Comparison of ENCODE assay signal across 16 cellular contexts in the genomic region with DNA sequence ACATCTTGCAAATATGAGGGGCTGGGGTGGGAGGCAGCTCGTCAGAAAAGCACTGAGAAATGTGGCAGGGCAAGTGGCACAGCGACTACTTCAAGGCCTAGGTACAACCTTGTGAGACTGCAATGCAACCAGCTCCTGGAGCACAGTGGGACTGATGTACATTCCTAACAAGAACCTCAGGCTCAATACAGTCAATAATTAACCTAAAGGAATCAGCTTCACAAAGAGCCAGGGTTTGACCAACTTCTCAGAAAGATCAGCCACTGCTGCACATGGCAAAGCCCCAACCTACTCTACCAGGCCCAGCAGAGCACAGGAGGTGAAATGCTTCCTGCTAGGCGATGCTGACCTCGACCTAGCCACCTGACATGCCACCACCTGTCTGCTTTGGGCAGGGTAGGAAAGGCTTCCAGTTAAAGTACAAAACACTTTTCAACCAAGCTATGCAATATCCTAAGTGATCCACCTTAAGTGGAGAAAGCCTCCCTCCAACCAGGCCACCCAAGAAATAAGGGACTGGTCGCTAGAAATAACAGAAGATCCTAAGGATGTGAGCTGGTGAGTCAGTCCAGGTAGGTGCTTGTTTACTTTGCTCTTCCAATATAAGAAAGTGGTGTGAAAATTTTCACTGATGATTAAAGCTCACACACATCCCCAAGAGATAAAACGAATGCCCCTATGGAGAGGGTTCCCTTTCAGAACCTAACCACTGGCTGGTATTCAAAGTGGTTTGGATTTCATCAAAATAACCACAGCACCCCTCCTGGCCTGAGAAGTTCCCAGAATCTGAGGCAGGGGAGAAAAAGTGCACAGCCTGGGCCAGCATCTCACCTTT.
DNase-seq lines count a peak whose midpoint lies in the region; ATAC-seq and TF ChIP-seq lines count a peak whose summit lies in the region.
"Had no signal": no experiment of that assay in that cellular context is flagged by ENCODE, and none has a peak within 500 bp of the region (broad histone marks: within the 10 kb centered on the region; RNA-seq: fewer than 3 reads in every experiment).

No MANE protein-coding gene starts in this region.

- no peaks in the 10 kb centered on the region for H3K36me3 Mint-ChIP-seq in nephron progenitor cell (ENCODE audit: low read depth)
- H3K36me3 Mint-ChIP-seq: activated naive CD8-positive, alpha-beta T cell treated with anti-CD3 and anti-CD28 coated beads, Interleukin-2, amount 10 ng/mL, durations not matched to agents 7 days and 5 days had no signal

- no peaks in the 10 kb centered on the region for H3K9me3 Mint-ChIP-seq in nephron progenitor cell
- H3K9me3 Mint-ChIP-seq: activated CD4-positive, alpha-beta memory T cell treated with anti-CD3 and anti-CD28 coated beads for 36 hours; activated naive CD8-positive, alpha-beta T cell treated with anti-CD3 and anti-CD28 coated beads, Interleukin-2, amount 10 ng/mL, durations not matched to agents 7 days and 5 days; stimulated activated naive CD8-positive, alpha-beta T cell treated with anti-CD3 and anti-CD28 coated beads, Interleukin-15, Interleukin-2, amounts not matched to agents 100 ng/mL and 50 ng/mL, for 24 hours had no signal

- no peak for TF ChIP-seq CTCF in nephron progenitor cell (IDR thresholded peaks at IDR 0.05)

- H3K27ac ChIP-seq in epithelial cell of prostate (peak overlapping the region; percentile 86), caudate nucleus (ENCODE audit: low read depth, low read length) (no peak overlapping the region)
- H3K27ac ChIP-seq: dorsolateral prefrontal cortex had no signal

- peaks cover 95% of the 10 kb centered on the region for H3K27me3 Mint-ChIP-seq in nephron progenitor cell (ENCODE audit: low read depth, poor library complexity)

- ATAC-seq in HG02798 (IDR thresholded peaks at IDR 0.05; ENCODE audit: poor library complexity, unreplicated experiment): no peak
- no peak for ATAC-seq in GM21786 (IDR thresholded peaks at IDR 0.05; ENCODE audit: unreplicated experiment)

- no peak overlapping the region for H3K27ac Mint-ChIP-seq in nephron progenitor cell
- H3K27ac Mint-ChIP-seq: activated CD4-positive, alpha-beta memory T cell treated with anti-CD3 and anti-CD28 coated beads for 36 hours; activated naive CD8-positive, alpha-beta T cell treated with anti-CD3 and anti-CD28 coated beads, Interleukin-2, amount 10 ng/mL, durations not matched to agents 7 days and 5 days; naive B cell; stimulated activated naive CD8-positive, alpha-beta T cell treated with anti-CD3 and anti-CD28 coated beads, Interleukin-15, Interleukin-2, amounts not matched to agents 100 ng/mL and 50 ng/mL, for 24 hours had no signal

- H3K4me3 Mint-ChIP-seq in nephron progenitor cell: peak overlapping the region; percentile 74
- H3K4me3 Mint-ChIP-seq: activated CD4-positive, alpha-beta memory T cell treated with anti-CD3 and anti-CD28 coated beads for 36 hours; activated naive CD8-positive, alpha-beta T cell treated with anti-CD3 and anti-CD28 coated beads, Interleukin-2, amount 10 ng/mL, durations not matched to agents 7 days and 5 days had no signal

- peak; percentile 57 for DNase-seq in COLO668 (lab: John Stamatoyannopoulos, UW; ENCODE audit: unreplicated experiment)
- DNase-seq in NCI-H69 (lab: John Stamatoyannopoulos, UW): peak; percentile 31
- no peak for DNase-seq in epithelial cell of prostate (ENCODE audit: low read depth, low spot score)
- DNase-seq in nephron progenitor cell: no peak
- no peak for DNase-seq in caudate nucleus (lab: John Stamatoyannopoulos, UW)
- no peak for DNase-seq in MV-4-11 (lab: John Stamatoyannopoulos, UW)
- DNase-seq: activated CD4-positive, alpha-beta memory T cell treated with anti-CD3 and anti-CD28 coated beads for 36 hours; activated naive CD8-positive, alpha-beta T cell treated with anti-CD3 and anti-CD28 coated beads, Interleukin-2, amount 10 ng/mL, durations not matched to agents 7 days and 5 days; BE2C; dorsolateral prefrontal cortex; hypothalamus; MG63; naive B cell had no signal

- H3K4me1 Mint-ChIP-seq in nephron progenitor cell: peaks cover 76% of the 10 kb centered on the region

Comparison
In these comparisons a context has a peak if more than half of its experiments do, and no peak if none do; other contexts are left out.
1. DNase-seq: peak in COLO668 (single experiment) and NCI-H69 (single experiment); none in epithelial cell of prostate (single experiment), nephron progenitor cell (single experiment), caudate nucleus (0 of 61) and MV-4-11 (single experiment).